Comparison of ENCODE assay signal across 26 cellular contexts in genomic region chr4:128332086-128332485, GRCh38.
"Had no signal": no experiment of that assay in that cellular context is flagged by ENCODE, and none has a peak within 500 bp of the region (broad histone marks: within the 10 kb centered on the region; RNA-seq: fewer than 3 reads in every experiment).

No MANE protein-coding gene starts in this region.

- H3K4me1 Mint-ChIP-seq: brain, immature natural killer cell, natural killer cell had no signal

- H3K36me3 ChIP-seq: cardiac muscle cell, heart left ventricle, neural progenitor cell, right atrium auricular region, tibial nerve had no signal

- H3K27me3 Mint-ChIP-seq: activated naive CD8-positive, alpha-beta T cell; effector memory CD8-positive, alpha-beta T cell had no signal

- ATAC-seq: effector memory CD8-positive, alpha-beta T cell; foreskin keratinocyte; heart left ventricle; natural killer cell had no signal

- H3K9me3 Mint-ChIP-seq: brain; effector memory CD8-positive, alpha-beta T cell; immature natural killer cell; neural progenitor cell had no signal

- H3K4me3 ChIP-seq: cardiac muscle cell, heart left ventricle, neural progenitor cell, right atrium auricular region, tibial nerve had no signal

- H3K9ac ChIP-seq: neural progenitor cell had no signal

- H3K27ac ChIP-seq: cardiac muscle cell, foreskin keratinocyte, heart left ventricle, neural progenitor cell, right atrium auricular region, tibial nerve, VCaP had no signal

- H3K27me3 ChIP-seq: cardiac muscle cell, foreskin keratinocyte, heart left ventricle, neural progenitor cell, right atrium auricular region, tibial nerve had no signal

- H3K4me3 Mint-ChIP-seq: activated naive CD8-positive, alpha-beta T cell; brain; effector memory CD8-positive, alpha-beta T cell; immature natural killer cell; natural killer cell; neural progenitor cell had no signal

- H3K4me1 ChIP-seq: foreskin keratinocyte, right atrium auricular region, tibial nerve had no signal

- DNase-seq: activated CD4-positive, alpha-beta T cell treated with anti-CD3 and anti-CD28 coated beads for 4 hours; activated CD4-positive, alpha-beta T cell treated with anti-CD3 and anti-CD28 coated beads, Interleukin-2, amount 50 U/mL, for 4 hours; activated CD8-positive, alpha-beta memory T cell treated with anti-CD3 and anti-CD28 coated beads for 24 hours; activated effector memory CD4-positive, alpha-beta T cell treated with Interleukin-2 at 50 U/mL for 16 hours; activated naive CD4-positive, alpha-beta T cell treated with Interleukin-2 at 50 U/mL for 16 hours; anterior cingulate cortex; cerebellar nuclear complex; cortex of kidney; effector memory CD8-positive, alpha-beta T cell; erythroblast; foreskin keratinocyte; heart left ventricle; hypothalamus; immature natural killer cell; kidney; natural killer cell; occipital lobe; stimulated activated CD4-positive, alpha-beta T cell treated with anti-CD3 and anti-CD28 coated beads, Interleukin-2, amount 100 ng/mL, for 48 hours; stimulated activated naive CD4-positive, alpha-beta T cell treated with Interleukin-2 at 50 U/mL for 16 hours had no signal

- H3K27ac Mint-ChIP-seq: activated naive CD8-positive, alpha-beta T cell; effector memory CD8-positive, alpha-beta T cell; immature natural killer cell; natural killer cell; neural progenitor cell had no signal

- H2AFZ ChIP-seq: neural progenitor cell had no signal

- H3K4me2 ChIP-seq: neural progenitor cell had no signal

- H3K9me3 ChIP-seq: heart left ventricle, right atrium auricular region, tibial nerve had no signal

- H3K36me3 Mint-ChIP-seq: brain, natural killer cell, neural progenitor cell had no signal
